21 cellular contexts compared by ENCODE assay signal in the genomic region with DNA sequence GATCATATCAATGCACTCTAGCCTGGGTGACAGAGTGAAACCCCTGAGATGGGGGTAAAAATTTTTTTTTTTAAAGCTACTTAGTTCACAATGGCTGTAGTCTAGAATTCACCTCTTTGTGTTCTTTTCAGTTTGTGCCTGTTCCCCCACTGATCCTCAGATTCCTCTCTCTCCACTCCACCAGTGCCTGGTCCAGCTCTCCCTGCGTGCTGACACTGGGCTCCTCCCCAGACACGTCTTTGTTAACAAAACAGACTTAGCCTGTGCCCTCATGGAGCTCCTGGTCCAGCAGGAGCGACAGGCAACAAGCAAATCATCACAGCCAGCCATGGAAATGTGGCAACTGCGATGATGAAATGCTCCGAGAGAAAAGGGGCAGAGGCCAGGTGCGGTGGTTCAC. TPM values are rescaled to one million over a fixed set of nuclear protein-coding genes. Genes with fewer than 3 reads are reported as not detected.
DNase-seq lines count a peak whose midpoint lies in the region; ATAC-seq and TF ChIP-seq lines count a peak whose summit lies in the region.
"Had no signal": no experiment of that assay in that cellular context is flagged by ENCODE, and none has a peak within 500 bp of the region (broad histone marks: within the 10 kb centered on the region; RNA-seq: fewer than 3 reads in every experiment).

No MANE protein-coding gene starts in this region.

- H4K20me1 ChIP-seq in Karpas-422 (ENCODE audit: insufficient read depth, low read depth, low read length) = no peaks in the 10 kb centered on the region

- no peak for TF ChIP-seq POLR2A in Peyer's patch (IDR thresholded peaks at IDR 0.05)

- peaks cover 41% of the 10 kb centered on the region for H3K27me3 Mint-ChIP-seq in neural crest cell (ENCODE audit: low read depth)
- H3K27me3 Mint-ChIP-seq in activated CD4-positive, alpha-beta T cell treated with anti-CD3 and anti-CD28 coated beads for 36 hours = peaks cover 13% of the 10 kb centered on the region
- peaks cover 39% of the 10 kb centered on the region for H3K27me3 Mint-ChIP-seq in stimulated activated memory B cell treated with anti-CD40 and anti-IgM and Interleukin-4, amounts not matched to agents 10 μg/mL and 1 μg/mL and 100 μg/mL, for 72 hours

- no peak overlapping the region for H3K9ac ChIP-seq in Karpas-422 (ENCODE audit: low read length)

- H3K27ac ChIP-seq in Karpas-422 (ENCODE audit: low read length) (no peak overlapping the region), Peyer's patch (no peak overlapping the region), upper lobe of right lung (no peak overlapping the region)
- H3K27ac ChIP-seq: C4-2B, RWPE1, SK-N-MC had no signal

- TF ChIP-seq CTCF in Peyer's patch (IDR thresholded peaks at IDR 0.05) (no peak), neural crest cell (conservative IDR thresholded peaks at IDR 0.05) (no peak), upper lobe of right lung (IDR thresholded peaks at IDR 0.05) (no peak)

- POLR2A ChIA-PET in activated CD4-positive, alpha-beta T cell treated with anti-CD3 and anti-CD28 coated beads for 36 hours (lab: Charles Lee) = no interaction called here

- DNase-seq in Karpas-422 (peak; percentile 23), Peyer's patch (peak in 2 of 3 donors; percentile 11 to 13), neural crest cell (ENCODE audit: low read depth, low spot score) (no peak), upper lobe of right lung (peak; percentile 20), glomerular visceral epithelial cell (ENCODE audit: extremely low spot score) (no peak)
- DNase-seq in activated CD4-positive, alpha-beta T cell treated with anti-CD3 and anti-CD28 coated beads for 36 hours = no peak
- DNase-seq: CD8-positive, alpha-beta T cell; GOT3; Kasumi-1; NCI-H2029; NCI-H446 treated with DMSO at 0.1 percent for 48 hours; SHP77 treated with DMSO at 0.1 percent for 48 hours had no signal

- H3K4me2 ChIP-seq in Karpas-422 (ENCODE audit: low read depth, low read length, poor library complexity, severe bottlenecking) = no peak overlapping the region

- CTCF ChIA-PET in activated CD4-positive, alpha-beta T cell treated with anti-CD3 and anti-CD28 coated beads for 36 hours (lab: Charles Lee) = interaction anchor here (1.0 kb wide), 1 partner anchor 16 kb away, joined by 4 read pairs; no protein-coding TSS in a partner anchor

- H3K9me2 ChIP-seq in Karpas-422 (replicated peaks; ENCODE audit: insufficient read depth, low read length) = no peaks in the 10 kb centered on the region

- H3K4me3 ChIP-seq in Karpas-422 (ENCODE audit: low read length) = no peak overlapping the region
- no peak overlapping the region for H3K4me3 ChIP-seq in Peyer's patch
- no peak overlapping the region for H3K4me3 ChIP-seq in upper lobe of right lung
- H3K4me3 ChIP-seq: SK-N-MC had no signal

- H3K79me2 ChIP-seq in Karpas-422 (ENCODE audit: low read length) = no peaks in the 10 kb centered on the region

- H3K9me3 Mint-ChIP-seq in neural crest cell = peaks cover 2% of the 10 kb centered on the region
- no peaks in the 10 kb centered on the region for H3K9me3 Mint-ChIP-seq in activated CD4-positive, alpha-beta T cell treated with anti-CD3 and anti-CD28 coated beads for 36 hours (ENCODE audit: low read depth)
- H3K9me3 Mint-ChIP-seq in stimulated activated memory B cell treated with anti-CD40 and anti-IgM and Interleukin-4, amounts not matched to agents 10 μg/mL and 1 μg/mL and 100 μg/mL, for 72 hours = no peaks in the 10 kb centered on the region

- H3K36me3 Mint-ChIP-seq in neural crest cell (ENCODE audit: low read depth) = no peaks in the 10 kb centered on the region
- H3K36me3 Mint-ChIP-seq in activated CD4-positive, alpha-beta T cell treated with anti-CD3 and anti-CD28 coated beads for 36 hours (ENCODE audit: low read depth) = no peaks in the 10 kb centered on the region
- H3K36me3 Mint-ChIP-seq in stimulated activated memory B cell treated with anti-CD40 and anti-IgM and Interleukin-4, amounts not matched to agents 10 μg/mL and 1 μg/mL and 100 μg/mL, for 72 hours = no peaks in the 10 kb centered on the region
- H3K36me3 Mint-ChIP-seq: CD8-positive, alpha-beta T cell had no signal

- H3K4me1 ChIP-seq in Karpas-422 (ENCODE audit: low read length) (no peaks in the 10 kb centered on the region), Peyer's patch (no peaks in the 10 kb centered on the region), upper lobe of right lung (no peaks in the 10 kb centered on the region)
- H3K4me1 ChIP-seq: Caco-2 had no signal

- H3K36me3 ChIP-seq in Karpas-422 (ENCODE audit: insufficient read depth, low read length) (no peaks in the 10 kb centered on the region), Peyer's patch (no peaks in the 10 kb centered on the region), upper lobe of right lung (no peaks in the 10 kb centered on the region)

- peak overlapping the region; percentile 92 for H3K27ac Mint-ChIP-seq in neural crest cell (ENCODE audit: unreplicated experiment)
- no peak overlapping the region for H3K27ac Mint-ChIP-seq in activated CD4-positive, alpha-beta T cell treated with anti-CD3 and anti-CD28 coated beads for 36 hours
- no peak overlapping the region for H3K27ac Mint-ChIP-seq in stimulated activated memory B cell treated with anti-CD40 and anti-IgM and Interleukin-4, amounts not matched to agents 10 μg/mL and 1 μg/mL and 100 μg/mL, for 72 hours
- H3K27ac Mint-ChIP-seq: B cell; CD8-positive, alpha-beta T cell had no signal

- no peak overlapping the region for H3K4me3 Mint-ChIP-seq in neural crest cell
- no peak overlapping the region for H3K4me3 Mint-ChIP-seq in activated CD4-positive, alpha-beta T cell treated with anti-CD3 and anti-CD28 coated beads for 36 hours
- H3K4me3 Mint-ChIP-seq in stimulated activated memory B cell treated with anti-CD40 and anti-IgM and Interleukin-4, amounts not matched to agents 10 μg/mL and 1 μg/mL and 100 μg/mL, for 72 hours = no peak overlapping the region
- H3K4me3 Mint-ChIP-seq: B cell; CD8-positive, alpha-beta T cell had no signal

- H3K4me1 Mint-ChIP-seq in neural crest cell = no peaks in the 10 kb centered on the region
- H3K4me1 Mint-ChIP-seq in activated CD4-positive, alpha-beta T cell treated with anti-CD3 and anti-CD28 coated beads for 36 hours = no peaks in the 10 kb centered on the region
- H3K4me1 Mint-ChIP-seq in stimulated activated memory B cell treated with anti-CD40 and anti-IgM and Interleukin-4, amounts not matched to agents 10 μg/mL and 1 μg/mL and 100 μg/mL, for 72 hours = no peaks in the 10 kb centered on the region
- H3K4me1 Mint-ChIP-seq: B cell had no signal

- H3K9me3 ChIP-seq in Karpas-422 (ENCODE audit: low read length) = no peaks in the 10 kb centered on the region
- peaks cover 0 to 5% (median 0%) of the 10 kb centered on the region in 4 donors for H3K9me3 ChIP-seq in Peyer's patch
- no peaks in the 10 kb centered on the region for H3K9me3 ChIP-seq in upper lobe of right lung
- H3K9me3 ChIP-seq: Caco-2 had no signal

- no peak for ATAC-seq in upper lobe of right lung
- ATAC-seq in activated CD4-positive, alpha-beta T cell treated with anti-CD3 and anti-CD28 coated beads for 36 hours = no peak
- ATAC-seq in stimulated activated memory B cell treated with anti-CD40 and anti-IgM and Interleukin-4, amounts not matched to agents 10 μg/mL and 1 μg/mL and 100 μg/mL, for 72 hours = no peak
- ATAC-seq: CD8-positive, alpha-beta T cell had no signal

- H3K27me3 ChIP-seq in Karpas-422 (ENCODE audit: low read length) = no peaks in the 10 kb centered on the region
- H3K27me3 ChIP-seq in Peyer's patch = no peaks in the 10 kb centered on the region
- peaks cover 19% of the 10 kb centered on the region for H3K27me3 ChIP-seq in upper lobe of right lung

- H2AFZ ChIP-seq in Karpas-422 (ENCODE audit: low read length) = no peak overlapping the region

- intact Hi-C loops in upper lobe of right lung (cut with DNase I) = no loop called here
- intact Hi-C loops in activated CD4-positive, alpha-beta T cell treated with anti-CD3 and anti-CD28 coated beads for 36 hours (cut with DNase I, micrococcal nuclease) = no loop called here

RNA-seq across cellular contexts. Expression of gene IFT27, which starts 34.0 kb away (rescaled TPM):
- 10.9 and 21.2 TPM in 2 replicates for total RNA-seq in Karpas-422 (2014; rRNA removed; shearing (Covaris generic); ENCODE audit: low replicate concordance)
- total RNA-seq in Peyer's patch = 10 to 100 TPM; 19.7 to 27.7 (median 22.8) TPM
- 50.9 and 55.4 TPM in 2 replicates for total RNA-seq in neural crest cell
- total RNA-seq in upper lobe of right lung = 21.5 TPM
- total RNA-seq in activated CD4-positive, alpha-beta T cell treated with anti-CD3 and anti-CD28 coated beads for 36 hours = 10 to 100 TPM; 14.9 to 21.6 TPM

RNA-seq across cellular contexts. Expression of gene CACNG2, which starts 38.4 kb away (rescaled TPM):
- total RNA-seq in Karpas-422 (2014; rRNA removed; shearing (Covaris generic); ENCODE audit: low replicate concordance) = not detected in 2 replicates
- total RNA-seq in Peyer's patch (not detected), neural crest cell (0.09 and 0.27 TPM in 2 replicates), upper lobe of right lung (not detected)
- not detected for total RNA-seq in activated CD4-positive, alpha-beta T cell treated with anti-CD3 and anti-CD28 coated beads for 36 hours
- total RNA-seq: A673; B cell; Caco-2; CD8-positive, alpha-beta T cell; HT-29; M059J had no signal

Comparison
In these comparisons a context has a peak if more than half of its experiments do, and no peak if none do; other contexts are left out.
1. DNase-seq: peak in Karpas-422 (single experiment), Peyer's patch (2 of 3) and upper lobe of right lung (single experiment); none in neural crest cell (single experiment), activated CD4-positive, alpha-beta T cell treated with anti-CD3 and anti-CD28 coated beads for 36 hours (single experiment) and glomerular visceral epithelial cell (single experiment).